ENCODE assay signal across 8 cellular contexts in the genomic region with DNA sequence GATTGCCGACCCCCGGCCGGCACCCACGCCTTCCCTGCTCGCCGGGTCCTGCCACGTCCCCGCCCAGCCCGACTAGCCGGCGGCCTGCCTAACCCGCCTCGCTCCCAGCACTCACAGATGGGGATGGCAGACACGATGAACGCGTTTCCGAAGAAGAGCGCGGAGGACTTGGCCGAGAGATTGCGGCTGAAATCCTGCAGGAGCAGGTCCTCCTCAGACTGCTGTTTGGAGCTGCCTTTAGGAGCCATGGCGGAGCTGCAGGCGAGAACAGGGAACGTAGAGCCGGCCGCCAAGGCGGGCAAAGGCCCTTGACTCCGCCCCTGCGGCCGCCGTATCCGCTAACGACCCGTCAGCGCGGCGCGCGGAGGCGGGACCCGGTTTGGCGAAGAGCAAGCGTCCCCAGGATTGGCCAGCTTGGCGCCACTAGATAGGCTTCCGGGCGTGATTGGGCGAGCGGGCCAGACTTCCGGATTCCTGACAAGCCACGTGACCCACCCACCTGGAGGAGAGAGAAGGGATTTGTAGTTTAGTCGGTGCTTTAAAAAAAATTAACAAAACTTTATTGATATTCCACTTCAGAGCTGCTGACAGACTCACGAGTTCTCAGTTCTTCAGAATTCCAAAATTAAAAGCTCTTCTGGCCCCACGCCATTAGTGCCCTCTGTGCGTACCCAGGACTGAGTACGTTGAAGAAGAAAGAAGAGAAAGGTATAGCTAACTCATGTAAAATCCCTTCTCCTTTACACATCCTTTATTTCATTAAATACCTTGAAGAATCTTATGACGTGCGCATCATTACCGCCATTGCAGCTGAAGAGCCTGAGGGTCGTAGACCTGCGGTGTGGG. TPM values are rescaled to one million over a fixed set of nuclear protein-coding genes. Genes with fewer than 3 reads are reported as not detected.
DNase-seq lines count a peak whose midpoint lies in the region; ATAC-seq, FAIRE-seq and TF ChIP-seq lines count a peak whose summit lies in the region.

TSS of gene SSR3 (minus strand) at position 276 of the 846 bp plus-strand sequence. CDS start at position 248, 28 bp downstream.

- DNase-seq in AG10803 (ENCODE audit: low read depth) (peak; percentile 100), NCI-H460 (ENCODE audit: extremely low read depth, low read depth) (peak; percentile 95), cerebellar nuclear complex (lab: John Stamatoyannopoulos, UW) (peak; percentile 88 to 93)
- peak; percentile 97 for DNase-seq in activated CD4-positive, CD25-positive, alpha-beta regulatory T cell treated with anti-CD3 and anti-CD28 coated beads, Interleukin-2, amount 50 U/mL, for 72 hours
- peak; percentile 98 for DNase-seq in stimulated activated CD4-positive, alpha-beta T cell treated with anti-CD3 and anti-CD28 coated beads, Interleukin-12 subunit alpha, Interleukin-12 subunit beta, amount 100 ng/mL, for 4 hours

- H3K4me3 ChIP-seq in AG10803 (ENCODE audit: low read length): peak within 1 kb of the TSS; percentile 87

- ATAC-seq in GM19043 (IDR thresholded peaks at IDR 0.05; ENCODE audit: low read depth, unreplicated experiment) (peak; percentile 99), HG03378 (IDR thresholded peaks at IDR 0.05; ENCODE audit: unreplicated experiment) (peak; percentile 96)

- peak; percentile 88 for FAIRE-seq in islet of Langerhans (lab: Jason Lieb, UNC)

- peak; percentile 38 for TF ChIP-seq CTCF in AG10803 (conservative IDR thresholded peaks at IDR 0.05; ENCODE audit: low read length)

RNA-seq across cellular contexts. Expression of gene SSR3, which starts in this region (rescaled TPM):
- total RNA-seq in NCI-H460 (2014; rRNA removed; shearing (Covaris generic)): 233 and 276 TPM in 2 replicates
- polyA plus RNA-seq in NCI-H460 (2014; cell fraction: nucleus; rRNA removed): 89.5 and 113 TPM in 2 replicates

Comparison
In these comparisons a context has a peak if more than half of its experiments do, and no peak if none do; other contexts are left out.
1. Peak in every context shown above with its lines: DNase-seq, ATAC-seq and H3K4me3 ChIP-seq.